Comparison of ENCODE assay signal across 9 cellular contexts in genomic region chr5:115936031-115936430, GRCh38. TPM values are rescaled to one million over a fixed set of nuclear protein-coding genes. Genes with fewer than 3 reads are reported as not detected.
"Had no signal": no experiment of that assay in that cellular context is flagged by ENCODE, and none has a peak within 500 bp of the region (broad histone marks: within the 10 kb centered on the region; RNA-seq: fewer than 3 reads in every experiment).

No MANE protein-coding gene starts in this region.

- DNase-seq: GM23248, GOT3, H7, H9, HCEC 1CT, HFFc6 had no signal

- H3K9me3 ChIP-seq: HAP-1 had no signal

- ATAC-seq: GM23338 had no signal

- H3K27ac ChIP-seq: GM23248 had no signal

- H3K9ac ChIP-seq: GM23248 had no signal

- H3K36me3 ChIP-seq: HAP-1 had no signal

- H3K4me2 ChIP-seq: GM23338 had no signal

- H2AFZ ChIP-seq: GM23248, GM23338 had no signal

- H3K4me3 ChIP-seq: GM23248, GM23338, HAP-1 had no signal

RNA-seq across cellular contexts. Expression of gene LVRN, which starts 26.2 kb away (rescaled TPM):
- total RNA-seq: H4 had no signal
